1 cellular context compared by ENCODE assay signal in the genomic region with DNA sequence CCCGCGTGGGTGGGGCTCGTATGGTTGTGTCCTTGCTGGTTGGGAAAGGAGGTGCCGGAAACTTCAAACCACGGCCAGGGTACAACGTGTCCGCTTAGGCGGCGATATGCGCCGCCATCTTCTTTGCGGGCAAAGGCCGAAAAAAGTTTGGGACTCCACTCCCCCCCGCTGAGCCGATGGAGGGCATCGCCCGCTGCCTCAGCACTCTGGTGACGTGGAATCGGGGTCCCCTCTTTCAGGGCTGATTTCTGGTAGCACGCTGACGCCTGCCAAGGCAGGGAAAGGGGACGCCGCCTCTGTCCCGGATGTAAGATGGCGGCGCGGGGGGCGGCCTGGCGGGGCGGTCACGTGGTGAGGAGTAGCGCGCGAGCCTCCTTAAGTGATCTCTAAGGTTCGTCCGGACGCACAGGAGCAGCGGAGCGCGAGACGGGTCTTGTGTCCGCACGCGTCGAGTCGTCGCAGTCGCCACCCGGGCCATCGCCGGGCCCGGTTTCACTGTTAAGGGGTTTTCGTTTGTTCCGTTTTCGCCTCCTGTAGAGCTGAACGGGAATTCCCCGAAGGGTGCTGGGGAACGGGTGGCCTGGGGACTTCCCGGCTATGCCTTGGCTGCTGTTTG.
A peak's percentile ranks its signal among the peaks of the same experiment; 100 is the strongest.
TF ChIP-seq lines count a peak whose summit lies in the region.

No MANE protein-coding gene starts in this region.

TF ChIP-seq in HepG2, 621 proteins besides CTCF, POLR2A, EP300 and RAD21 (continued from another document and continues in another):
- TF ChIP-seq, protein P1, sequence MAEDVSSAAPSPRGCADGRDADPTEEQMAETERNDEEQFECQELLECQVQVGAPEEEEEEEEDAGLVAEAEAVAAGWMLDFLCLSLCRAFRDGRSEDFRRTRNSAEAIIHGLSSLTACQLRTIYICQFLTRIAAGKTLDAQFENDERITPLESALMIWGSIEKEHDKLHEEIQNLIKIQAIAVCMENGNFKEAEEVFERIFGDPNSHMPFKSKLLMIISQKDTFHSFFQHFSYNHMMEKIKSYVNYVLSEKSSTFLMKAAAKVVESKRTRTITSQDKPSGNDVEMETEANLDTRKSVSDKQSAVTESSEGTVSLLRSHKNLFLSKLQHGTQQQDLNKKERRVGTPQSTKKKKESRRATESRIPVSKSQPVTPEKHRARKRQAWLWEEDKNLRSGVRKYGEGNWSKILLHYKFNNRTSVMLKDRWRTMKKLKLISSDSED (CRISPR knock-in tag; IDR thresholded peaks at IDR 0.05), result peak; percentile 88; the same call in 1 of the 2 replicates
- TF ChIP-seq KDM5B (CRISPR knock-in tag; IDR thresholded peaks at IDR 0.05; ENCODE audit: borderline replicate concordance), result peak; percentile 77; the same call in 1 of the 2 replicates
- no peak for TF ChIP-seq GTF2F1 (IDR thresholded peaks at IDR 0.05; ENCODE audit: low read length)
- peak; percentile 65; the same call in 1 of the 2 replicates for TF ChIP-seq FOXJ3 (CRISPR knock-in tag; IDR thresholded peaks at IDR 0.05; ENCODE audit: borderline replicate concordance)
- no peak for TF ChIP-seq RARG (CRISPR knock-in tag; IDR thresholded peaks at IDR 0.05; ENCODE audit: low read depth)
- TF ChIP-seq RBAK (CRISPR knock-in tag; IDR thresholded peaks at IDR 0.05), result no peak
- peak; percentile 75 for TF ChIP-seq GATAD2A (CRISPR knock-in tag; IDR thresholded peaks at IDR 0.05)
- peak; percentile 51; the same call in 1 of the 2 replicates for TF ChIP-seq HOXA7 (CRISPR knock-in tag; IDR thresholded peaks at IDR 0.05)
- TF ChIP-seq, protein P2, sequence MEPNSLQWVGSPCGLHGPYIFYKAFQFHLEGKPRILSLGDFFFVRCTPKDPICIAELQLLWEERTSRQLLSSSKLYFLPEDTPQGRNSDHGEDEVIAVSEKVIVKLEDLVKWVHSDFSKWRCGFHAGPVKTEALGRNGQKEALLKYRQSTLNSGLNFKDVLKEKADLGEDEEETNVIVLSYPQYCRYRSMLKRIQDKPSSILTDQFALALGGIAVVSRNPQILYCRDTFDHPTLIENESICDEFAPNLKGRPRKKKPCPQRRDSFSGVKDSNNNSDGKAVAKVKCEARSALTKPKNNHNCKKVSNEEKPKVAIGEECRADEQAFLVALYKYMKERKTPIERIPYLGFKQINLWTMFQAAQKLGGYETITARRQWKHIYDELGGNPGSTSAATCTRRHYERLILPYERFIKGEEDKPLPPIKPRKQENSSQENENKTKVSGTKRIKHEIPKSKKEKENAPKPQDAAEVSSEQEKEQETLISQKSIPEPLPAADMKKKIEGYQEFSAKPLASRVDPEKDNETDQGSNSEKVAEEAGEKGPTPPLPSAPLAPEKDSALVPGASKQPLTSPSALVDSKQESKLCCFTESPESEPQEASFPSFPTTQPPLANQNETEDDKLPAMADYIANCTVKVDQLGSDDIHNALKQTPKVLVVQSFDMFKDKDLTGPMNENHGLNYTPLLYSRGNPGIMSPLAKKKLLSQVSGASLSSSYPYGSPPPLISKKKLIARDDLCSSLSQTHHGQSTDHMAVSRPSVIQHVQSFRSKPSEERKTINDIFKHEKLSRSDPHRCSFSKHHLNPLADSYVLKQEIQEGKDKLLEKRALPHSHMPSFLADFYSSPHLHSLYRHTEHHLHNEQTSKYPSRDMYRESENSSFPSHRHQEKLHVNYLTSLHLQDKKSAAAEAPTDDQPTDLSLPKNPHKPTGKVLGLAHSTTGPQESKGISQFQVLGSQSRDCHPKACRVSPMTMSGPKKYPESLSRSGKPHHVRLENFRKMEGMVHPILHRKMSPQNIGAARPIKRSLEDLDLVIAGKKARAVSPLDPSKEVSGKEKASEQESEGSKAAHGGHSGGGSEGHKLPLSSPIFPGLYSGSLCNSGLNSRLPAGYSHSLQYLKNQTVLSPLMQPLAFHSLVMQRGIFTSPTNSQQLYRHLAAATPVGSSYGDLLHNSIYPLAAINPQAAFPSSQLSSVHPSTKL (CRISPR knock-in tag; IDR thresholded peaks at IDR 0.05), result peak; percentile 53
- no peak for TF ChIP-seq GABPA (IDR thresholded peaks at IDR 0.05; ENCODE audit: low read depth, low read length)
- peak; percentile 68 for TF ChIP-seq GABPA (CRISPR knock-in tag; IDR thresholded peaks at IDR 0.05; ENCODE audit: low read depth)
- 0 out of 2 replicates have a peak, but pooled peaks have one; percentile 68 for TF ChIP-seq ZNF839 (CRISPR knock-in tag; IDR thresholded peaks at IDR 0.05; ENCODE audit: borderline replicate concordance)
- TF ChIP-seq, protein P3, sequence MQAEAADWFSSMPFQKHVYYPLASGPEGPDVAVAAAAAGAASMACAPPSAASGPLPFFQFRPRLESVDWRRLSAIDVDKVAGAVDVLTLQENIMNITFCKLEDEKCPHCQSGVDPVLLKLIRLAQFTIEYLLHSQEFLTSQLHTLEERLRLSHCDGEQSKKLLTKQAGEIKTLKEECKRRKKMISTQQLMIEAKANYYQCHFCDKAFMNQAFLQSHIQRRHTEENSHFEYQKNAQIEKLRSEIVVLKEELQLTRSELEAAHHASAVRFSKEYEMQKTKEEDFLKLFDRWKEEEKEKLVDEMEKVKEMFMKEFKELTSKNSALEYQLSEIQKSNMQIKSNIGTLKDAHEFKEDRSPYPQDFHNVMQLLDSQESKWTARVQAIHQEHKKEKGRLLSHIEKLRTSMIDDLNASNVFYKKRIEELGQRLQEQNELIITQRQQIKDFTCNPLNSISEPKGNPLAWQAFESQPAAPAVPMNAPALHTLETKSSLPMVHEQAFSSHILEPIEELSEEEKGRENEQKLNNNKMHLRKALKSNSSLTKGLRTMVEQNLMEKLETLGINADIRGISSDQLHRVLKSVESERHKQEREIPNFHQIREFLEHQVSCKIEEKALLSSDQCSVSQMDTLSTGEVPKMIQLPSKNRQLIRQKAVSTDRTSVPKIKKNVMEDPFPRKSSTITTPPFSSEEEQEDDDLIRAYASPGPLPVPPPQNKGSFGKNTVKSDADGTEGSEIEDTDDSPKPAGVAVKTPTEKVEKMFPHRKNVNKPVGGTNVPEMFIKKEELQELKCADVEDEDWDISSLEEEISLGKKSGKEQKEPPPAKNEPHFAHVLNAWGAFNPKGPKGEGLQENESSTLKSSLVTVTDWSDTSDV (CRISPR knock-in tag; IDR thresholded peaks at IDR 0.05), result no peak
- TF ChIP-seq, protein P4, sequence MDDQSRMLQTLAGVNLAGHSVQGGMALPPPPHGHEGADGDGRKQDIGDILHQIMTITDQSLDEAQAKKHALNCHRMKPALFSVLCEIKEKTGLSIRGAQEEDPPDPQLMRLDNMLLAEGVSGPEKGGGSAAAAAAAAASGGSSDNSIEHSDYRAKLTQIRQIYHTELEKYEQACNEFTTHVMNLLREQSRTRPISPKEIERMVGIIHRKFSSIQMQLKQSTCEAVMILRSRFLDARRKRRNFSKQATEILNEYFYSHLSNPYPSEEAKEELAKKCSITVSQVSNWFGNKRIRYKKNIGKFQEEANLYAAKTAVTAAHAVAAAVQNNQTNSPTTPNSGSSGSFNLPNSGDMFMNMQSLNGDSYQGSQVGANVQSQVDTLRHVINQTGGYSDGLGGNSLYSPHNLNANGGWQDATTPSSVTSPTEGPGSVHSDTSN (CRISPR knock-in tag; IDR thresholded peaks at IDR 0.05; ENCODE audit: borderline replicate concordance), result no peak
- TF ChIP-seq SP5 (CRISPR knock-in tag; IDR thresholded peaks at IDR 0.05; ENCODE audit: borderline replicate concordance, low read depth), result 0 out of 2 replicates have a peak, but pooled peaks have one; percentile 18
- peak; percentile 96 for TF ChIP-seq ZNF605 (CRISPR knock-in tag; IDR thresholded peaks at IDR 0.05)
- no peak for TF ChIP-seq ATM (IDR thresholded peaks at IDR 0.05; ENCODE audit: borderline replicate concordance)
- TF ChIP-seq ZNF160 (CRISPR knock-in tag; IDR thresholded peaks at IDR 0.05), result peak; percentile 70; the same call in 1 of the 2 replicates
- TF ChIP-seq MIER2 (CRISPR knock-in tag; IDR thresholded peaks at IDR 0.05), result peak; percentile 39; the same call in 1 of the 2 replicates
- 0 out of 2 replicates have a peak, but pooled peaks have one; percentile 51 for TF ChIP-seq HNRNPL (IDR thresholded peaks at IDR 0.05; ENCODE audit: low read depth, low read length)
- peak; percentile 56; the same call in 1 of the 2 replicates for TF ChIP-seq MTA1 (CRISPR knock-in tag; IDR thresholded peaks at IDR 0.05; ENCODE audit: borderline replicate concordance)
- TF ChIP-seq SRY (CRISPR knock-in tag; IDR thresholded peaks at IDR 0.05), result peak; percentile 22; the same call in 1 of the 2 replicates
- TF ChIP-seq SNRNP70 (IDR thresholded peaks at IDR 0.05; ENCODE audit: low read depth, low read length), result no peak
- TF ChIP-seq ZNF292 (CRISPR knock-in tag; IDR thresholded peaks at IDR 0.05; ENCODE audit: borderline replicate concordance, low read depth), result peak; percentile 45; the same call in 1 of the 2 replicates
- TF ChIP-seq ZSCAN25 (CRISPR knock-in tag; IDR thresholded peaks at IDR 0.05), result peak; percentile 45; the same call in 1 of the 2 replicates
- no peak; the same call in 1 of the 2 replicates for TF ChIP-seq ARNTL (CRISPR knock-in tag; IDR thresholded peaks at IDR 0.05)
- no peak for TF ChIP-seq GZF1 (CRISPR knock-in tag; IDR thresholded peaks at IDR 0.05)
- no peak for TF ChIP-seq PCBP2 (optimal IDR thresholded peaks at IDR 0.05; ENCODE audit: low read depth, low read length, poor library complexity, severe bottlenecking)
- TF ChIP-seq BHLHE40 (IDR thresholded peaks at IDR 0.05; ENCODE audit: low read length), result peak; percentile 32; the same call in 1 of the 2 replicates
- peak; percentile 29; the same call in 1 of the 2 replicates for TF ChIP-seq HES4 (CRISPR knock-in tag; IDR thresholded peaks at IDR 0.05; ENCODE audit: borderline replicate concordance)
- TF ChIP-seq ZNF441 (CRISPR knock-in tag; IDR thresholded peaks at IDR 0.05; ENCODE audit: borderline replicate concordance), result peak; percentile 53; the same call in 1 of the 2 replicates
- 0 out of 2 replicates have a peak, but pooled peaks have one; percentile 9 for TF ChIP-seq ZNF121 (CRISPR knock-in tag; IDR thresholded peaks at IDR 0.05)
- TF ChIP-seq ARNT2 (CRISPR knock-in tag; IDR thresholded peaks at IDR 0.05; ENCODE audit: low read depth), result peak; percentile 87
- TF ChIP-seq, protein P5, sequence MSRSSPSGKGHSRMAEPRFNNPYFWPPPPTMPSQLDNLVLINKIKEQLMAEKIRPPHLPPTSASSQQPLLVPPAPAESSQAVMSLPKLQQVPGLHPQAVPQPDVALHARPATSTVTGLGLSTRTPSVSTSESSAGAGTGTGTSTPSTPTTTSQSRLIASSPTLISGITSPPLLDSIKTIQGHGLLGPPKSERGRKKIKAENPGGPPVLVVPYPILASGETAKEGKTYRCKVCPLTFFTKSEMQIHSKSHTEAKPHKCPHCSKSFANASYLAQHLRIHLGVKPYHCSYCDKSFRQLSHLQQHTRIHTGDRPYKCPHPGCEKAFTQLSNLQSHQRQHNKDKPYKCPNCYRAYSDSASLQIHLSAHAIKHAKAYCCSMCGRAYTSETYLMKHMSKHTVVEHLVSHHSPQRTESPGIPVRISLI (CRISPR knock-in tag; IDR thresholded peaks at IDR 0.05; ENCODE audit: borderline replicate concordance), result 0 out of 2 replicates have a peak, but pooled peaks have one; percentile 50
- peak; percentile 85 for TF ChIP-seq NFRKB (IDR thresholded peaks at IDR 0.05)
- no peak for TF ChIP-seq ZNF432 (CRISPR knock-in tag; IDR thresholded peaks at IDR 0.05; ENCODE audit: borderline replicate concordance)
- TF ChIP-seq, protein P6, sequence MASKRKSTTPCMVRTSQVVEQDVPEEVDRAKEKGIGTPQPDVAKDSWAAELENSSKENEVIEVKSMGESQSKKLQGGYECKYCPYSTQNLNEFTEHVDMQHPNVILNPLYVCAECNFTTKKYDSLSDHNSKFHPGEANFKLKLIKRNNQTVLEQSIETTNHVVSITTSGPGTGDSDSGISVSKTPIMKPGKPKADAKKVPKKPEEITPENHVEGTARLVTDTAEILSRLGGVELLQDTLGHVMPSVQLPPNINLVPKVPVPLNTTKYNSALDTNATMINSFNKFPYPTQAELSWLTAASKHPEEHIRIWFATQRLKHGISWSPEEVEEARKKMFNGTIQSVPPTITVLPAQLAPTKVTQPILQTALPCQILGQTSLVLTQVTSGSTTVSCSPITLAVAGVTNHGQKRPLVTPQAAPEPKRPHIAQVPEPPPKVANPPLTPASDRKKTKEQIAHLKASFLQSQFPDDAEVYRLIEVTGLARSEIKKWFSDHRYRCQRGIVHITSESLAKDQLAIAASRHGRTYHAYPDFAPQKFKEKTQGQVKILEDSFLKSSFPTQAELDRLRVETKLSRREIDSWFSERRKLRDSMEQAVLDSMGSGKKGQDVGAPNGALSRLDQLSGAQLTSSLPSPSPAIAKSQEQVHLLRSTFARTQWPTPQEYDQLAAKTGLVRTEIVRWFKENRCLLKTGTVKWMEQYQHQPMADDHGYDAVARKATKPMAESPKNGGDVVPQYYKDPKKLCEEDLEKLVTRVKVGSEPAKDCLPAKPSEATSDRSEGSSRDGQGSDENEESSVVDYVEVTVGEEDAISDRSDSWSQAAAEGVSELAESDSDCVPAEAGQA (IDR thresholded peaks at IDR 0.05; ENCODE audit: low read depth), result peak; percentile 98
- TF ChIP-seq, protein P6 (CRISPR knock-in tag; IDR thresholded peaks at IDR 0.05; ENCODE audit: borderline replicate concordance), result no peak
- TF ChIP-seq HDAC2 (CRISPR knock-in tag; IDR thresholded peaks at IDR 0.05), result peak; percentile 50
- 0 out of 2 replicates have a peak, but pooled peaks have one; percentile 22 for TF ChIP-seq SETDB1 (CRISPR knock-in tag; IDR thresholded peaks at IDR 0.05; ENCODE audit: borderline replicate concordance)
- TF ChIP-seq TRIM24 (CRISPR knock-in tag; IDR thresholded peaks at IDR 0.05), result no peak
- TF ChIP-seq NFE2L1 (CRISPR knock-in tag; IDR thresholded peaks at IDR 0.05; ENCODE audit: borderline replicate concordance), result peak; percentile 60; the same call in 1 of the 2 replicates
- peak; percentile 96 for TF ChIP-seq YY1 (IDR thresholded peaks at IDR 0.05; ENCODE audit: insufficient read depth, insufficient replicate concordance, low read depth, low read length)
- TF ChIP-seq MED8 (CRISPR knock-in tag; IDR thresholded peaks at IDR 0.05; ENCODE audit: insufficient replicate concordance), result peak; percentile 51
- TF ChIP-seq ZNF703 (CRISPR knock-in tag; IDR thresholded peaks at IDR 0.05; ENCODE audit: borderline replicate concordance), result peak; percentile 56
